ENCODE assay signal across 17 cellular contexts in the genomic region with DNA sequence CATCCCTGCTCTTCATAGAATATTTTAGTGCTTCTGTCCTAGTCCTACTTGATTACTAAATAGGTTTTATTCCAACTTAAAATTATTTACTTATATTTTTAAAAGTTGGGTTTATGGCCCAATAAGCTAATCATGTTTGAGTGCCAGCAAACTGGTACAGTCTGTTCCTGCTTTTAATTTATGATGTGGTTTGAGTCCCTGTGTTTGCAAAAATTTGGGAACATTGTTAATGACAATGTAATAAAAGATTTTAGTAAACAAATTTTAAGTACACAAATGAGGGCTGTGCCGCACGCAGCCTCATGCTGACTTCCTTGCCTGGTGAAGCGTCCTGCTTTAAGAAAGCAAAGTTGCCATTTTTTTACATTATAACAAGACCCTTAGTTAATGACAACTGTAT.
DNase-seq lines count a peak whose midpoint lies in the region; ATAC-seq and TF ChIP-seq lines count a peak whose summit lies in the region.
"Had no signal": no experiment of that assay in that cellular context is flagged by ENCODE, and none has a peak within 500 bp of the region (broad histone marks: within the 10 kb centered on the region; RNA-seq: fewer than 3 reads in every experiment).

No MANE protein-coding gene starts in this region.

- H3K9me3 ChIP-seq in neural progenitor cell (ENCODE audit: low read depth), result no peaks in the 10 kb centered on the region
- no peaks in the 10 kb centered on the region for H3K9me3 ChIP-seq in CD8-positive, alpha-beta T cell (ENCODE audit: low read length)
- H3K9me3 ChIP-seq in MM.1S (replicated peaks; ENCODE audit: insufficient read depth, low read length), result no peaks in the 10 kb centered on the region
- H3K9me3 ChIP-seq: Caco-2 had no signal

- H3K4me3 ChIP-seq in neural progenitor cell (no peak overlapping the region), MM.1S (ENCODE audit: low read length) (no peak overlapping the region)
- H3K4me3 ChIP-seq in CD8-positive, alpha-beta T cell (ENCODE audit: low read depth, low read length), result no peak overlapping the region
- H3K4me3 ChIP-seq: BLaER1 treated with 17β-estradiol and CSF1 and Interleukin-3, amounts not matched to agents 10 nM and 100 nM had no signal

- POLR2A ChIA-PET in CD8-positive, alpha-beta T cell (lab: Charles Lee), result no interaction called here

- H3K4me2 ChIP-seq in neural progenitor cell (no peak overlapping the region), MM.1S (ENCODE audit: low read depth, low read length) (no peak overlapping the region)
- H3K4me2 ChIP-seq: BLaER1 treated with 17β-estradiol and CSF1 and Interleukin-3, amounts not matched to agents 10 nM and 100 nM had no signal

- H2AFZ ChIP-seq in neural progenitor cell (replicated peaks), result peak overlapping the region; percentile 6
- no peak overlapping the region for H2AFZ ChIP-seq in MM.1S (ENCODE audit: low read length)

- H3K4me1 ChIP-seq in neural progenitor cell, result peaks cover 34% of the 10 kb centered on the region
- no peaks in the 10 kb centered on the region for H3K4me1 ChIP-seq in CD8-positive, alpha-beta T cell (ENCODE audit: insufficient read depth, low read length)
- no peaks in the 10 kb centered on the region for H3K4me1 ChIP-seq in MM.1S (ENCODE audit: low read length)
- H3K4me1 ChIP-seq: Caco-2 had no signal

- H3K79me2 ChIP-seq in neural progenitor cell (ENCODE audit: low read depth), result no peaks in the 10 kb centered on the region
- no peaks in the 10 kb centered on the region for H3K79me2 ChIP-seq in MM.1S (ENCODE audit: low read length)

- peaks cover 5% of the 10 kb centered on the region for H3F3A ChIP-seq in neural progenitor cell (ENCODE audit: low read depth)
- no peaks in the 10 kb centered on the region for H3F3A ChIP-seq in MM.1S (ENCODE audit: insufficient read depth, low read length)

- H3K36me3 Mint-ChIP-seq in brain (no peaks in the 10 kb centered on the region), neural progenitor cell (no peaks in the 10 kb centered on the region)
- H3K36me3 Mint-ChIP-seq in CD8-positive, alpha-beta T cell, result no peaks in the 10 kb centered on the region
- H3K36me3 Mint-ChIP-seq: CD4-positive, CD25-positive, alpha-beta regulatory T cell had no signal

- H3K36me3 ChIP-seq in neural progenitor cell (no peaks in the 10 kb centered on the region), MM.1S (replicated peaks; ENCODE audit: insufficient read depth, low read length) (no peaks in the 10 kb centered on the region)
- no peaks in the 10 kb centered on the region for H3K36me3 ChIP-seq in CD8-positive, alpha-beta T cell (ENCODE audit: insufficient read depth, low read length)
- H3K36me3 ChIP-seq: BLaER1 treated with 17β-estradiol and CSF1 and Interleukin-3, amounts not matched to agents 10 nM and 100 nM had no signal

- H4K20me1 ChIP-seq in neural progenitor cell (ENCODE audit: low read depth), result no peaks in the 10 kb centered on the region
- no peaks in the 10 kb centered on the region for H4K20me1 ChIP-seq in MM.1S (ENCODE audit: insufficient read depth, low read length)
- H4K20me1 ChIP-seq: BLaER1 treated with 17β-estradiol and CSF1 and Interleukin-3, amounts not matched to agents 10 nM and 100 nM had no signal

- DNase-seq in neural progenitor cell (ENCODE audit: low spot score) (no peak), MM.1S (no peak), GF-D8 (lab: John Stamatoyannopoulos, UW) (no peak), DMS53 (lab: John Stamatoyannopoulos, UW) (no peak)
- DNase-seq in CD8-positive, alpha-beta T cell, result no peak
- DNase-seq: Caco-2; CD4-positive, CD25-positive, alpha-beta regulatory T cell; DMS79; GDM1; GOT3; H7; IMR-90 had no signal

- no peak for ATAC-seq in CD8-positive, alpha-beta T cell
- ATAC-seq: HCT116 had no signal

- intact Hi-C loops in CD8-positive, alpha-beta T cell (cut with DNase I, micrococcal nuclease), result no loop called here

- H3K27ac ChIP-seq in C4-2B (peak overlapping the region; percentile 93), neural progenitor cell (no peak overlapping the region), MM.1S (ENCODE audit: low read length) (no peak overlapping the region)
- H3K27ac ChIP-seq in CD8-positive, alpha-beta T cell (ENCODE audit: low read depth, low read length), result no peak overlapping the region
- H3K27ac ChIP-seq: BLaER1 treated with 17β-estradiol and CSF1 and Interleukin-3, amounts not matched to agents 10 nM and 100 nM had no signal

- H3K9me2 ChIP-seq in MM.1S (replicated peaks; ENCODE audit: insufficient read depth, low read length), result no peaks in the 10 kb centered on the region

- H3K9me3 Mint-ChIP-seq in brain (peaks cover 0 to 4% (median 0%) of the 10 kb centered on the region in 5 experiments), neural progenitor cell (no peaks in the 10 kb centered on the region)
- H3K9me3 Mint-ChIP-seq in CD8-positive, alpha-beta T cell, result no peaks in the 10 kb centered on the region
- H3K9me3 Mint-ChIP-seq: CD4-positive, CD25-positive, alpha-beta regulatory T cell had no signal

- H3K4me1 Mint-ChIP-seq in brain (peaks cover 88% of the 10 kb centered on the region), neural progenitor cell (peaks cover 62% of the 10 kb centered on the region)
- H3K4me1 Mint-ChIP-seq in CD8-positive, alpha-beta T cell (ENCODE audit: low read depth), result no peaks in the 10 kb centered on the region
- H3K4me1 Mint-ChIP-seq: B cell had no signal

- CTCF ChIA-PET in CD8-positive, alpha-beta T cell (lab: Charles Lee), result interaction anchor here (0.9 kb wide), 1 partner anchor 10 kb away, joined by 3 read pairs; no protein-coding TSS in a partner anchor

- H3K27me3 ChIP-seq in neural progenitor cell (no peaks in the 10 kb centered on the region), MM.1S (replicated peaks; ENCODE audit: insufficient read depth, low read length) (no peaks in the 10 kb centered on the region)
- no peaks in the 10 kb centered on the region for H3K27me3 ChIP-seq in CD8-positive, alpha-beta T cell (ENCODE audit: insufficient read depth, low read length)
- H3K27me3 ChIP-seq: BLaER1 treated with 17β-estradiol and CSF1 and Interleukin-3, amounts not matched to agents 10 nM and 100 nM had no signal

- H3K4me3 Mint-ChIP-seq in brain, result no peak overlapping the region
- no peak overlapping the region for H3K4me3 Mint-ChIP-seq in neural progenitor cell
- no peak overlapping the region for H3K4me3 Mint-ChIP-seq in CD8-positive, alpha-beta T cell
- H3K4me3 Mint-ChIP-seq: B cell; CD4-positive, CD25-positive, alpha-beta regulatory T cell had no signal

- peaks cover under 1% of the 10 kb centered on the region for H3K27me3 Mint-ChIP-seq in brain
- H3K27me3 Mint-ChIP-seq in neural progenitor cell (ENCODE audit: insufficient read depth, low read depth), result peaks cover 2% of the 10 kb centered on the region
- peaks cover 10% of the 10 kb centered on the region for H3K27me3 Mint-ChIP-seq in CD8-positive, alpha-beta T cell (ENCODE audit: low read depth)

- TF ChIP-seq CTCF in C4-2B (conservative IDR thresholded peaks at IDR 0.05) (no peak), brain (conservative IDR thresholded peaks at IDR 0.05) (no peak), neural progenitor cell (IDR thresholded peaks at IDR 0.05) (no peak), MM.1S (IDR thresholded peaks at IDR 0.05; ENCODE audit: low read length) (no peak)
- no peak for TF ChIP-seq CTCF in CD8-positive, alpha-beta T cell (IDR thresholded peaks at IDR 0.05)

- H3K27ac Mint-ChIP-seq in brain (peak overlapping the region in 3 of 5 experiments; percentile 47 to 57 (median 52)), neural progenitor cell (no peak overlapping the region)
- no peak overlapping the region for H3K27ac Mint-ChIP-seq in CD8-positive, alpha-beta T cell
- H3K27ac Mint-ChIP-seq: B cell; CD4-positive, CD25-positive, alpha-beta regulatory T cell had no signal

- H3K9ac ChIP-seq in neural progenitor cell (no peak overlapping the region), MM.1S (ENCODE audit: low read length) (no peak overlapping the region)
- H3K9ac ChIP-seq: BLaER1 treated with 17β-estradiol and CSF1 and Interleukin-3, amounts not matched to agents 10 nM and 100 nM had no signal

Comparison
In these comparisons a context has a peak if more than half of its experiments do, and no peak if none do; other contexts are left out.
1. H3K27ac Mint-ChIP-seq: peak in brain (3 of 5); none in neural progenitor cell (single experiment) and CD8-positive, alpha-beta T cell (single experiment).